ENCODE assay signal across 18 cellular contexts in genomic region chr2:3545788-3546478, GRCh38. TPM values are rescaled to one million over a fixed set of nuclear protein-coding genes. Genes with fewer than 3 reads are reported as not detected.
A peak's percentile ranks its signal among the peaks of the same experiment; 100 is the strongest.
DNase-seq lines count a peak whose midpoint lies in the region; ATAC-seq and TF ChIP-seq lines count a peak whose summit lies in the region.
"Had no signal": no experiment of that assay in that cellular context is flagged by ENCODE, and none has a peak within 500 bp of the region (broad histone marks: within the 10 kb centered on the region; RNA-seq: fewer than 3 reads in every experiment).

No MANE protein-coding gene starts in this region.

- H3K9me3 ChIP-seq in prostate gland (no peaks in the 10 kb centered on the region), left lung (no peaks in the 10 kb centered on the region)
- H3K9me3 ChIP-seq: BLaER1 had no signal

- H3K36me3 Mint-ChIP-seq in activated T-cell treated with anti-CD3 and anti-CD28 coated beads, Interleukin-2, amount 50 U/mL, for 72 hours (ENCODE audit: insufficient read depth in 2 of 2) = peaks cover 21 to 51% of the 10 kb centered on the region in 2 donors
- H3K36me3 Mint-ChIP-seq in activated T-cell treated with anti-CD3 and anti-CD28 coated beads, Interleukin-2, amount 50 U/mL, for 4 hours (ENCODE audit: insufficient read depth) = peaks cover 61% of the 10 kb centered on the region

- intact Hi-C loops in prostate gland (cut with DNase I) (no loop called here), left lung (cut with DNase I) (no loop called here)

- H3K4me1 ChIP-seq in prostate gland (replicated peaks) (peaks cover 4% of the 10 kb centered on the region), left lung (no peaks in the 10 kb centered on the region)
- H3K4me1 ChIP-seq: BLaER1 had no signal

- no peak overlapping the region for H3K4me3 ChIP-seq in LNCaP clone FGC (ENCODE audit: low read depth, low read length)
- no peak overlapping the region for H3K4me3 ChIP-seq in prostate gland
- H3K4me3 ChIP-seq in left lung = no peak overlapping the region
- H3K4me3 ChIP-seq: BLaER1 had no signal

- H3K27me3 Mint-ChIP-seq in activated T-cell treated with anti-CD3 and anti-CD28 coated beads, Interleukin-2, amount 50 U/mL, for 72 hours (ENCODE audit: low read depth) = no peaks in the 10 kb centered on the region
- H3K27me3 Mint-ChIP-seq in activated T-cell treated with anti-CD3 and anti-CD28 coated beads, Interleukin-2, amount 50 U/mL, for 4 hours (ENCODE audit: low read depth) = no peaks in the 10 kb centered on the region
- H3K27me3 Mint-ChIP-seq: CD4-positive, alpha-beta memory T cell had no signal

- peak overlapping the region; percentile 59 for H3K27ac Mint-ChIP-seq in activated T-cell treated with anti-CD3 and anti-CD28 coated beads, Interleukin-2, amount 50 U/mL, for 72 hours
- H3K27ac Mint-ChIP-seq: CD14-positive monocyte; CD4-positive, alpha-beta memory T cell; HFFc6 had no signal

- ATAC-seq in activated T-cell treated with anti-CD3 and anti-CD28 coated beads, Interleukin-2, amount 50 U/mL, for 72 hours (replicated peaks in 1 of 2) = no peak
- ATAC-seq in activated T-cell treated with anti-CD3 and anti-CD28 coated beads, Interleukin-2, amount 50 U/mL, for 4 hours = no peak
- no peak for ATAC-seq in left lung
- ATAC-seq: HCT116 had no signal

- TF ChIP-seq CTCF in LNCaP clone FGC (IDR thresholded peaks at IDR 0.05; ENCODE audit: control insufficient read depth, extremely low read depth, insufficient read depth) (no peak), prostate gland (IDR thresholded peaks at IDR 0.05) (no peak), left lung (IDR thresholded peaks at IDR 0.05) (no peak)

- no peak overlapping the region for H3K4me3 Mint-ChIP-seq in activated T-cell treated with anti-CD3 and anti-CD28 coated beads, Interleukin-2, amount 50 U/mL, for 72 hours
- no peak overlapping the region for H3K4me3 Mint-ChIP-seq in activated T-cell treated with anti-CD3 and anti-CD28 coated beads, Interleukin-2, amount 50 U/mL, for 4 hours
- H3K4me3 Mint-ChIP-seq: CD14-positive monocyte; CD4-positive, alpha-beta memory T cell; HFFc6 had no signal

- no peaks in the 10 kb centered on the region for H3K27me3 ChIP-seq in prostate gland (replicated peaks; ENCODE audit: insufficient read depth)
- no peaks in the 10 kb centered on the region for H3K27me3 ChIP-seq in left lung
- H3K27me3 ChIP-seq: BLaER1 had no signal

- H3K36me3 ChIP-seq in prostate gland (peaks cover 0 to 1% of the 10 kb centered on the region in 2 donors), left lung (peaks cover 4 to 100% of the 10 kb centered on the region in 2 donors)

- WGBS in prostate gland = 66% methylated on average over 10 of the region's 10 CpGs

- H3K27ac ChIP-seq in prostate gland = peak overlapping the region in 1 of 2 donors; percentile 53
- no peak overlapping the region for H3K27ac ChIP-seq in left lung
- H3K27ac ChIP-seq: BLaER1 had no signal

- no peak for TF ChIP-seq POLR2A in prostate gland (IDR thresholded peaks at IDR 0.05)

- peaks cover 5% of the 10 kb centered on the region for H3K4me1 Mint-ChIP-seq in activated T-cell treated with anti-CD3 and anti-CD28 coated beads, Interleukin-2, amount 50 U/mL, for 72 hours (ENCODE audit: low read depth)
- H3K4me1 Mint-ChIP-seq in activated T-cell treated with anti-CD3 and anti-CD28 coated beads, Interleukin-2, amount 50 U/mL, for 4 hours (ENCODE audit: low read depth) = no peaks in the 10 kb centered on the region
- H3K4me1 Mint-ChIP-seq: CD14-positive monocyte had no signal

- H3K9me3 Mint-ChIP-seq in activated T-cell treated with anti-CD3 and anti-CD28 coated beads, Interleukin-2, amount 50 U/mL, for 72 hours = no peaks in the 10 kb centered on the region
- H3K9me3 Mint-ChIP-seq in activated T-cell treated with anti-CD3 and anti-CD28 coated beads, Interleukin-2, amount 50 U/mL, for 4 hours = no peaks in the 10 kb centered on the region
- H3K9me3 Mint-ChIP-seq: CD4-positive, alpha-beta memory T cell had no signal

- no peak for DNase-seq in activated T-cell treated with anti-CD3 and anti-CD28 coated beads, Interleukin-2, amount 50 U/mL, for 72 hours
- DNase-seq in activated T-cell treated with anti-CD3 and anti-CD28 coated beads, Interleukin-2, amount 50 U/mL, for 4 hours = no peak
- DNase-seq in LNCaP clone FGC (ENCODE audit: low read depth) = peak; percentile 54
- peak; percentile 83 for DNase-seq in amniotic epithelial cell (ENCODE audit: low read depth)
- peak; percentile 36 for DNase-seq in prostate gland (ENCODE audit: low spot score)
- DNase-seq in stimulated activated naive CD4-positive, alpha-beta T cell treated with Interleukin-2 at 50 U/mL for 16 hours (lab: John Stamatoyannopoulos, UW) = no peak
- no peak for DNase-seq in left lung
- DNase-seq: 8988T; Calu3; CD4-positive, alpha-beta memory T cell; DMS79 treated with DMSO at 0.1 percent for 48 hours; GF-D8; GOT3; H7; HFFc6 had no signal

RNA-seq across cellular contexts. Expression of gene RNASEH1, which starts 12.2 kb away (rescaled TPM):
- total RNA-seq in activated T-cell treated with anti-CD3 and anti-CD28 coated beads, Interleukin-2, amount 50 U/mL, for 72 hours = 10 to 100 TPM; 23.4 to 24.1 TPM
- total RNA-seq in activated T-cell treated with anti-CD3 and anti-CD28 coated beads, Interleukin-2, amount 50 U/mL, for 4 hours = 10 to 100 TPM; 34.0 to 36.7 (median 36.0) TPM
- total RNA-seq in prostate gland = 10 to 100 TPM; 19.1 to 31.5 TPM
- total RNA-seq in left lung = 10 to 100 TPM; 16.1 to 22.8 TPM

RNA-seq across cellular contexts. Expression of gene ADI1, which starts 26.6 kb away (rescaled TPM):
- 10 to 100 TPM; 24.1 to 26.4 TPM for total RNA-seq in activated T-cell treated with anti-CD3 and anti-CD28 coated beads, Interleukin-2, amount 50 U/mL, for 72 hours
- 10 to 100 TPM; 25.6 to 28.4 (median 25.7) TPM for total RNA-seq in activated T-cell treated with anti-CD3 and anti-CD28 coated beads, Interleukin-2, amount 50 U/mL, for 4 hours
- total RNA-seq in prostate gland = 100 to 1,000 TPM in 1 of 2 donors, 10 to 100 TPM in 1; 81.7 to 270 TPM
- 10 to 100 TPM; 72.0 to 83.8 TPM for total RNA-seq in left lung

RNA-seq across cellular contexts. Expression of gene RPS7, which starts 29.1 kb away (rescaled TPM):
- total RNA-seq in activated T-cell treated with anti-CD3 and anti-CD28 coated beads, Interleukin-2, amount 50 U/mL, for 72 hours = 1,000 to 10,000 TPM; 1,606 to 1,760 TPM
- total RNA-seq in activated T-cell treated with anti-CD3 and anti-CD28 coated beads, Interleukin-2, amount 50 U/mL, for 4 hours = 1,000 to 10,000 TPM; 1,876 to 2,075 (median 2,071) TPM
- total RNA-seq in prostate gland (1,000 to 10,000 TPM; 1,200 to 3,706 TPM), left lung (1,000 to 10,000 TPM in 1 of 2 donors, 100 to 1,000 TPM in 1; 909 to 1,079 TPM)

RNA-seq across cellular contexts. Expression of gene COLEC11, which starts 49.0 kb away (rescaled TPM):
- under 1 TPM; 0.21 to 0.41 TPM for total RNA-seq in activated T-cell treated with anti-CD3 and anti-CD28 coated beads, Interleukin-2, amount 50 U/mL, for 72 hours
- under 1 TPM in 2 of 3 donors, not detected in 1; 0.28 to 0.43 TPM for total RNA-seq in activated T-cell treated with anti-CD3 and anti-CD28 coated beads, Interleukin-2, amount 50 U/mL, for 4 hours
- total RNA-seq in prostate gland (10 to 100 TPM in 1 of 2 donors, 1 to 10 TPM in 1; 2.9 to 10.5 TPM), left lung (1 to 10 TPM in 1 of 2 donors, under 1 TPM in 1; 0.84 to 1.4 TPM)
- total RNA-seq: Calu3; CD4-positive, alpha-beta memory T cell; H7; HFFc6 had no signal

Comparison
In these comparisons a context has a peak if more than half of its experiments do, and no peak if none do; other contexts are left out.
1. DNase-seq: peak in LNCaP clone FGC (single experiment), amniotic epithelial cell (single experiment) and prostate gland (single experiment); none in activated T-cell treated with anti-CD3 and anti-CD28 coated beads, Interleukin-2, amount 50 U/mL, for 72 hours (0 of 2), activated T-cell treated with anti-CD3 and anti-CD28 coated beads, Interleukin-2, amount 50 U/mL, for 4 hours (single experiment), stimulated activated naive CD4-positive, alpha-beta T cell treated with Interleukin-2 at 50 U/mL for 16 hours (single experiment) and left lung (0 of 2).